ENCODE assay signal across 9 cellular contexts in genomic region chr2:72915907-72916742, GRCh38. TPM values are rescaled to one million over a fixed set of nuclear protein-coding genes. Genes with fewer than 3 reads are reported as not detected.
DNase-seq lines count a peak whose midpoint lies in the region; TF ChIP-seq lines count a peak whose summit lies in the region.
"Had no signal": no experiment of that assay in that cellular context is flagged by ENCODE, and none has a peak within 500 bp of the region (broad histone marks: within the 10 kb centered on the region; RNA-seq: fewer than 3 reads in every experiment).

No MANE protein-coding gene starts in this region.

- peaks cover 40% of the 10 kb centered on the region for H3K4me1 Mint-ChIP-seq in activated T-cell treated with anti-CD3 and anti-CD28 coated beads, Interleukin-2, amount 50 U/mL, for 24 hours (ENCODE audit: low read depth)

- no peak overlapping the region for H3K27ac Mint-ChIP-seq in activated T-cell treated with anti-CD3 and anti-CD28 coated beads, Interleukin-2, amount 50 U/mL, for 24 hours

- DNase-seq in NCI-H2081 (lab: John Stamatoyannopoulos, UW) (peak; percentile 23 to 67), NCI-H2081 treated with DMSO at 0.1 percent for 48 hours (lab: John Stamatoyannopoulos, UW) (no peak), HEK293T (ENCODE audit: extremely low spot score) (peak; percentile 75), NCI-H1105 (lab: John Stamatoyannopoulos, UW) (peak; percentile 44), left ventricle myocardium inferior (no peak), brain microvascular endothelial cell (no peak)
- DNase-seq in activated T-cell treated with anti-CD3 and anti-CD28 coated beads, Interleukin-2, amount 50 U/mL, for 24 hours, result peak; percentile 73

- peak overlapping the region; percentile 61 for H3K4me3 ChIP-seq in left ventricle myocardium inferior
- H3K4me3 ChIP-seq in rectal smooth muscle tissue (ENCODE audit: low read length), result peak overlapping the region; percentile 61
- H3K4me3 ChIP-seq in brain microvascular endothelial cell (ENCODE audit: low read depth, low read length), result no peak overlapping the region

- no peaks in the 10 kb centered on the region for H3K36me3 ChIP-seq in left ventricle myocardium inferior
- H3K36me3 ChIP-seq in rectal smooth muscle tissue (ENCODE audit: control insufficient read depth, insufficient read depth, low read length), result no peaks in the 10 kb centered on the region
- H3K36me3 ChIP-seq in brain microvascular endothelial cell (replicated peaks), result no peaks in the 10 kb centered on the region

- H3K9me3 ChIP-seq in left ventricle myocardium inferior (replicated peaks), result no peaks in the 10 kb centered on the region

- TF ChIP-seq CTCF in left ventricle myocardium inferior (IDR thresholded peaks at IDR 0.05; ENCODE audit: borderline replicate concordance), result no peak
- TF ChIP-seq CTCF in brain microvascular endothelial cell (IDR thresholded peaks at IDR 0.05; ENCODE audit: low read depth, low read length, missing control alignments), result no peak

- in situ Hi-C loops in brain microvascular endothelial cell (cut with HindIII; ENCODE audit: low pct_ligation_motif_present, low sequenced_read_pairs), result no loop called here

- CTCF ChIA-PET in HEK293T (lab: Yijun Ruan, JAX), result interaction anchor here (1.1 to 1.6 kb wide), 2 partner anchors 10 to 261 kb away, joined by 4 to 5 read pairs; no protein-coding TSS in a partner anchor

- H3K27me3 ChIP-seq in left ventricle myocardium inferior (ENCODE audit: low read depth) (peaks cover 100% of the 10 kb centered on the region), rectal smooth muscle tissue (ENCODE audit: control insufficient read depth, insufficient read depth, low read length) (peaks cover 59% of the 10 kb centered on the region), brain microvascular endothelial cell (replicated peaks) (peaks cover 93% of the 10 kb centered on the region)

- H3K4me1 ChIP-seq in left ventricle myocardium inferior, result peaks cover 58% of the 10 kb centered on the region
- H3K4me1 ChIP-seq in rectal smooth muscle tissue (ENCODE audit: control insufficient read depth, insufficient read depth, low read length), result peaks cover 10% of the 10 kb centered on the region

- no peaks in the 10 kb centered on the region for H3K36me3 Mint-ChIP-seq in activated T-cell treated with anti-CD3 and anti-CD28 coated beads, Interleukin-2, amount 50 U/mL, for 24 hours (ENCODE audit: low read depth)

- POLR2A ChIA-PET in HEK293T (lab: Yijun Ruan, JAX), result interaction anchor here (1.6 kb wide), 2 partner anchors 14 to 22 kb away, joined by 4 read pairs; no protein-coding TSS in a partner anchor

- peaks cover 85% of the 10 kb centered on the region for H3K27me3 Mint-ChIP-seq in activated T-cell treated with anti-CD3 and anti-CD28 coated beads, Interleukin-2, amount 50 U/mL, for 24 hours

- no peak overlapping the region for H3K9ac ChIP-seq in rectal smooth muscle tissue (ENCODE audit: low read length)

- no peaks in the 10 kb centered on the region for H3K9me3 Mint-ChIP-seq in activated T-cell treated with anti-CD3 and anti-CD28 coated beads, Interleukin-2, amount 50 U/mL, for 24 hours

- H3K4me3 Mint-ChIP-seq in activated T-cell treated with anti-CD3 and anti-CD28 coated beads, Interleukin-2, amount 50 U/mL, for 24 hours, result peak overlapping the region; percentile 70

- H3K27ac ChIP-seq in left ventricle myocardium inferior (replicated peaks) (no peak overlapping the region), rectal smooth muscle tissue (ENCODE audit: low read depth, low read length) (no peak overlapping the region), brain microvascular endothelial cell (no peak overlapping the region)

- intact Hi-C loops in left ventricle myocardium inferior (cut with micrococcal nuclease), result no loop called here

TF ChIP-seq in HEK293T, 16 proteins besides CTCF, POLR2A, EP300 and RAD21:
- TF ChIP-seq HDGF (IDR thresholded peaks at IDR 0.05; ENCODE audit: borderline replicate concordance) (no peak), L3MBTL2 (conservative IDR thresholded peaks at IDR 0.05) (peak; percentile 51)

RNA-seq across cellular contexts. Expression of gene EMX1, which starts 1.2 kb away (rescaled TPM):
- total RNA-seq in left ventricle myocardium inferior, result not detected
- total RNA-seq: subcutaneous adipose tissue had no signal

RNA-seq across cellular contexts. Expression of gene SPR, which starts 28.9 kb away (rescaled TPM):
- total RNA-seq in left ventricle myocardium inferior, result 53.5 TPM

Comparison
In these comparisons a context has a peak if more than half of its experiments do, and no peak if none do; other contexts are left out.
1. DNase-seq: peak in NCI-H2081 (2 of 2), HEK293T (single experiment), NCI-H1105 (single experiment) and activated T-cell treated with anti-CD3 and anti-CD28 coated beads, Interleukin-2, amount 50 U/mL, for 24 hours (single experiment); none in NCI-H2081 treated with DMSO at 0.1 percent for 48 hours (single experiment), left ventricle myocardium inferior (single experiment) and brain microvascular endothelial cell (single experiment).